19 cellular contexts compared by ENCODE assay signal in genomic region chr14:93800038-93800937, GRCh38. TPM values are rescaled to one million over a fixed set of nuclear protein-coding genes. Genes with fewer than 3 reads are reported as not detected.
DNase-seq lines count a peak whose midpoint lies in the region; ATAC-seq and TF ChIP-seq lines count a peak whose summit lies in the region.
"Had no signal": no experiment of that assay in that cellular context is flagged by ENCODE, and none has a peak within 500 bp of the region (broad histone marks: within the 10 kb centered on the region; RNA-seq: fewer than 3 reads in every experiment).

No MANE protein-coding gene starts in this region.

- no peaks in the 10 kb centered on the region for H3K79me2 ChIP-seq in mammary epithelial cell (ENCODE audit: insufficient read depth, low read length)

- dilution Hi-C loops in mammary epithelial cell (cut with HindIII; ENCODE audit: low sequenced_read_pairs) = no loop called here

- POLR2A ChIA-PET in Caco-2 (lab: Charles Lee) = no interaction called here
- POLR2A ChIA-PET in activated CD8-positive, alpha-beta T cell treated with anti-CD3 and anti-CD28 coated beads, Interleukin-2, amount 10 ng/mL, durations not matched to agents 7 days and 5 days (lab: Charles Lee) = interaction anchor here (1.0 kb wide), 1 partner anchor 113 kb away, joined by 4 read pairs; no protein-coding TSS in a partner anchor

- in situ Hi-C loops in mammary epithelial cell (cut with MboI; ENCODE audit: low sequenced_read_pairs in 2 of 2) = no loop called here

- H3K4me3 Mint-ChIP-seq in Caco-2 (ENCODE audit: unreplicated experiment) = peak overlapping the region; percentile 10
- no peak overlapping the region for H3K4me3 Mint-ChIP-seq in activated CD8-positive, alpha-beta T cell treated with anti-CD3 and anti-CD28 coated beads, Interleukin-2, amount 10 ng/mL, durations not matched to agents 7 days and 5 days
- no peak overlapping the region for H3K4me3 Mint-ChIP-seq in activated T-cell treated with anti-CD3 and anti-CD28 coated beads, Interleukin-2, amount 50 U/mL, for 4 hours
- H3K4me3 Mint-ChIP-seq: activated naive CD8-positive, alpha-beta T cell; CD8-positive, alpha-beta memory T cell had no signal

- no peaks in the 10 kb centered on the region for H4K20me1 ChIP-seq in mammary epithelial cell (ENCODE audit: insufficient read depth, low read length)

- no peaks in the 10 kb centered on the region for H3K36me3 ChIP-seq in Caco-2 (ENCODE audit: control insufficient read depth, insufficient read depth, low read length)
- no peaks in the 10 kb centered on the region for H3K36me3 ChIP-seq in mammary epithelial cell (ENCODE audit: insufficient read depth, low read length)
- no peaks in the 10 kb centered on the region for H3K36me3 ChIP-seq in stomach

- DNase-seq in Caco-2 (no peak), mammary epithelial cell (peak; percentile 53), kidney tubule cell (ENCODE audit: low spot score) (peak; percentile 2), stomach (no peak), NOMO-1 treated with DMSO at 0.1 percent for 48 hours (lab: John Stamatoyannopoulos, UW; ENCODE audit: unreplicated experiment) (no peak), HuH-7.5 (ENCODE audit: low spot score) (no peak)
- no peak for DNase-seq in activated CD8-positive, alpha-beta T cell treated with anti-CD3 and anti-CD28 coated beads, Interleukin-2, amount 10 ng/mL, durations not matched to agents 7 days and 5 days
- no peak for DNase-seq in activated T-cell treated with anti-CD3 and anti-CD28 coated beads, Interleukin-2, amount 50 U/mL, for 4 hours
- DNase-seq: CD8-positive, alpha-beta memory T cell; DND-41; effector CD4-positive, alpha-beta T cell; head of caudate nucleus; NCI-H1436; NCI-H524; RPMI8226 had no signal

- CTCF ChIA-PET in Caco-2 (lab: Charles Lee) = interaction anchor here (0.9 kb wide), 1 partner anchor 90 kb away, joined by 4 read pairs; no protein-coding TSS in a partner anchor
- CTCF ChIA-PET in mammary epithelial cell (lab: Charles Lee; ENCODE audit: low non-redundant PET) = interaction anchor here (0.5 kb wide), 1 partner anchor 848 kb away, joined by 5 read pairs; no protein-coding TSS in a partner anchor
- CTCF ChIA-PET in activated CD8-positive, alpha-beta T cell treated with anti-CD3 and anti-CD28 coated beads, Interleukin-2, amount 10 ng/mL, durations not matched to agents 7 days and 5 days (lab: Charles Lee) = no interaction called here

- H2AFZ ChIP-seq in mammary epithelial cell (ENCODE audit: low read depth, low read length) = no peak overlapping the region

- H3K9me3 ChIP-seq in Caco-2 (no peaks in the 10 kb centered on the region), mammary epithelial cell (replicated peaks; ENCODE audit: insufficient read depth, low read length) (no peaks in the 10 kb centered on the region), stomach (no peaks in the 10 kb centered on the region)

- WGBS in mammary epithelial cell (ENCODE audit: low coverage, missing lambda C conversion rate) = 63% methylated on average over 8 of the region's 8 CpGs
- WGBS in stomach, 5 donors = 39 to 60% (median 43%) methylated on average over 8 of the region's 8 CpGs

- no peak for TF ChIP-seq EP300 in stomach (IDR thresholded peaks at IDR 0.05)

- no peaks in the 10 kb centered on the region for H3K27me3 Mint-ChIP-seq in Caco-2 (ENCODE audit: insufficient read depth, unreplicated experiment)
- H3K27me3 Mint-ChIP-seq in activated CD8-positive, alpha-beta T cell treated with anti-CD3 and anti-CD28 coated beads, Interleukin-2, amount 10 ng/mL, durations not matched to agents 7 days and 5 days (ENCODE audit: low read depth) = no peaks in the 10 kb centered on the region
- H3K27me3 Mint-ChIP-seq in activated T-cell treated with anti-CD3 and anti-CD28 coated beads, Interleukin-2, amount 50 U/mL, for 4 hours (ENCODE audit: low read depth) = peaks cover 10% of the 10 kb centered on the region

- intact Hi-C loops in Caco-2 (cut with micrococcal nuclease; ENCODE audit: unreplicated experiment) = no loop called here
- intact Hi-C loops in mammary epithelial cell (cut with micrococcal nuclease) = no loop called here
- intact Hi-C loops in stomach (cut with DNase I; ENCODE audit: low total_unique reads) = no loop called here

- no peaks in the 10 kb centered on the region for H3K36me3 Mint-ChIP-seq in Caco-2 (ENCODE audit: insufficient read depth, unreplicated experiment)
- no peaks in the 10 kb centered on the region for H3K36me3 Mint-ChIP-seq in activated CD8-positive, alpha-beta T cell treated with anti-CD3 and anti-CD28 coated beads, Interleukin-2, amount 10 ng/mL, durations not matched to agents 7 days and 5 days (ENCODE audit: low read depth)
- H3K36me3 Mint-ChIP-seq in activated T-cell treated with anti-CD3 and anti-CD28 coated beads, Interleukin-2, amount 50 U/mL, for 4 hours (ENCODE audit: insufficient read depth) = no peaks in the 10 kb centered on the region
- H3K36me3 Mint-ChIP-seq: activated naive CD8-positive, alpha-beta T cell; CD8-positive, alpha-beta memory T cell had no signal

- H3K4me3 ChIP-seq in Caco-2 (ENCODE audit: low read depth, low read length) (no peak overlapping the region), mammary epithelial cell (replicated peaks in 1 of 3; ENCODE audit: insufficient read depth in 1 of 3, low read depth in 2 of 3, low read length in 3 of 3) (no peak overlapping the region), stomach (no peak overlapping the region)

- peaks cover 25% of the 10 kb centered on the region for H3K4me1 Mint-ChIP-seq in Caco-2 (ENCODE audit: low read depth, unreplicated experiment)
- H3K4me1 Mint-ChIP-seq in activated CD8-positive, alpha-beta T cell treated with anti-CD3 and anti-CD28 coated beads, Interleukin-2, amount 10 ng/mL, durations not matched to agents 7 days and 5 days (ENCODE audit: low read depth) = no peaks in the 10 kb centered on the region
- no peaks in the 10 kb centered on the region for H3K4me1 Mint-ChIP-seq in activated T-cell treated with anti-CD3 and anti-CD28 coated beads, Interleukin-2, amount 50 U/mL, for 4 hours (ENCODE audit: low read depth)
- H3K4me1 Mint-ChIP-seq: CD8-positive, alpha-beta memory T cell had no signal

- TF ChIP-seq CTCF in Caco-2 (IDR thresholded peaks at IDR 0.05; ENCODE audit: insufficient read depth in 1 of 2, low read depth in 1 of 2, low read length in 1 of 2, severe bottlenecking in 1 of 2, unreplicated experiment in 1 of 2) (no peak), mammary epithelial cell (conservative IDR thresholded peaks at IDR 0.05 in 1 of 2, IDR thresholded peaks at IDR 0.05 in 1 of 2; ENCODE audit: extremely low read depth in 1 of 2, insufficient read depth in 1 of 2, low read depth in 1 of 2, low read length in 2 of 2) (peak in 1 of 2 donors; percentile 8), stomach (IDR thresholded peaks at IDR 0.05) (no peak)

- H3K9me3 Mint-ChIP-seq in Caco-2 (ENCODE audit: unreplicated experiment) = no peaks in the 10 kb centered on the region
- H3K9me3 Mint-ChIP-seq in activated CD8-positive, alpha-beta T cell treated with anti-CD3 and anti-CD28 coated beads, Interleukin-2, amount 10 ng/mL, durations not matched to agents 7 days and 5 days (ENCODE audit: insufficient read depth) = no peaks in the 10 kb centered on the region
- H3K9me3 Mint-ChIP-seq in activated T-cell treated with anti-CD3 and anti-CD28 coated beads, Interleukin-2, amount 50 U/mL, for 4 hours = no peaks in the 10 kb centered on the region
- H3K9me3 Mint-ChIP-seq: CD8-positive, alpha-beta memory T cell had no signal

- BruUV-seq in Caco-2 (replicated peaks; lab: Mats Ljungman, UMichigan) = no TSS peak
- BruUV-seq in mammary epithelial cell (replicated peaks; lab: Mats Ljungman, UMichigan) = no TSS peak

- H3K27me3 ChIP-seq in Caco-2 (replicated peaks; ENCODE audit: control insufficient read depth, insufficient read depth, low read length) = no peaks in the 10 kb centered on the region
- H3K27me3 ChIP-seq in mammary epithelial cell (ENCODE audit: insufficient read depth, low read length) = no peaks in the 10 kb centered on the region
- peaks cover 0 to 4% (median 0%) of the 10 kb centered on the region in 3 donors for H3K27me3 ChIP-seq in stomach

- no peak for ATAC-seq in activated CD8-positive, alpha-beta T cell treated with anti-CD3 and anti-CD28 coated beads, Interleukin-2, amount 10 ng/mL, durations not matched to agents 7 days and 5 days
- ATAC-seq in activated T-cell treated with anti-CD3 and anti-CD28 coated beads, Interleukin-2, amount 50 U/mL, for 4 hours = no peak
- ATAC-seq: HCT116 had no signal

- no peak overlapping the region for H3K9ac ChIP-seq in mammary epithelial cell (ENCODE audit: insufficient read depth, low read length)

- H3K27ac ChIP-seq in mammary epithelial cell (ENCODE audit: insufficient read depth, low read depth, low read length) (no peak overlapping the region), stomach (peak overlapping the region in 4 of 5 donors; percentile 50 to 75 (median 58))

- no peak overlapping the region for H3K4me2 ChIP-seq in mammary epithelial cell (ENCODE audit: insufficient read depth, low read depth, low read length)

- H3K4me1 ChIP-seq in Caco-2 (peaks cover 19% of the 10 kb centered on the region), mammary epithelial cell (ENCODE audit: insufficient read depth, low read length) (peaks cover 5% of the 10 kb centered on the region), stomach (peaks cover 0 to 8% (median 3%) of the 10 kb centered on the region in 4 donors)

- TF ChIP-seq POLR2A in stomach (IDR thresholded peaks at IDR 0.05) = no peak

- peak overlapping the region; percentile 70 for H3K27ac Mint-ChIP-seq in Caco-2 (ENCODE audit: unreplicated experiment)
- no peak overlapping the region for H3K27ac Mint-ChIP-seq in activated CD8-positive, alpha-beta T cell treated with anti-CD3 and anti-CD28 coated beads, Interleukin-2, amount 10 ng/mL, durations not matched to agents 7 days and 5 days
- H3K27ac Mint-ChIP-seq: activated naive CD8-positive, alpha-beta T cell; CD8-positive, alpha-beta memory T cell had no signal

RNA-seq across cellular contexts. Expression of gene PRIMA1, which starts 12.0 kb away (rescaled TPM):
- total RNA-seq in Caco-2 (2022) (1.0 and 1.1 TPM in 2 replicates), mammary epithelial cell (under 1 TPM; 0.17 to 0.31 TPM), stomach (1 to 10 TPM; 1.2 to 9.8 (median 4.8) TPM)
- polyA plus RNA-seq in mammary epithelial cell (0.06 TPM), stomach (1 to 10 TPM; 3.8 to 9.9 (median 5.0) TPM)
- polyA minus RNA-seq in mammary epithelial cell = not detected
- not detected for total RNA-seq in activated CD8-positive, alpha-beta T cell treated with anti-CD3 and anti-CD28 coated beads, Interleukin-2, amount 10 ng/mL, durations not matched to agents 7 days and 5 days
- total RNA-seq in activated T-cell treated with anti-CD3 and anti-CD28 coated beads, Interleukin-2, amount 50 U/mL, for 4 hours = not detected
- total RNA-seq: CD8-positive, alpha-beta memory T cell; chondrocyte; myocyte had no signal
- polyA plus RNA-seq: CD8-positive, alpha-beta memory T cell had no signal

Comparison
In these comparisons a context has a peak if more than half of its experiments do, and no peak if none do; other contexts are left out.
1. DNase-seq: peak in mammary epithelial cell (single experiment) and kidney tubule cell (single experiment); none in Caco-2 (0 of 2), stomach (single experiment), NOMO-1 treated with DMSO at 0.1 percent for 48 hours (single experiment), HuH-7.5 (single experiment), activated CD8-positive, alpha-beta T cell treated with anti-CD3 and anti-CD28 coated beads, Interleukin-2, amount 10 ng/mL, durations not matched to agents 7 days and 5 days (single experiment) and activated T-cell treated with anti-CD3 and anti-CD28 coated beads, Interleukin-2, amount 50 U/mL, for 4 hours (single experiment).